27 cellular contexts compared by ENCODE assay signal in the genomic region with DNA sequence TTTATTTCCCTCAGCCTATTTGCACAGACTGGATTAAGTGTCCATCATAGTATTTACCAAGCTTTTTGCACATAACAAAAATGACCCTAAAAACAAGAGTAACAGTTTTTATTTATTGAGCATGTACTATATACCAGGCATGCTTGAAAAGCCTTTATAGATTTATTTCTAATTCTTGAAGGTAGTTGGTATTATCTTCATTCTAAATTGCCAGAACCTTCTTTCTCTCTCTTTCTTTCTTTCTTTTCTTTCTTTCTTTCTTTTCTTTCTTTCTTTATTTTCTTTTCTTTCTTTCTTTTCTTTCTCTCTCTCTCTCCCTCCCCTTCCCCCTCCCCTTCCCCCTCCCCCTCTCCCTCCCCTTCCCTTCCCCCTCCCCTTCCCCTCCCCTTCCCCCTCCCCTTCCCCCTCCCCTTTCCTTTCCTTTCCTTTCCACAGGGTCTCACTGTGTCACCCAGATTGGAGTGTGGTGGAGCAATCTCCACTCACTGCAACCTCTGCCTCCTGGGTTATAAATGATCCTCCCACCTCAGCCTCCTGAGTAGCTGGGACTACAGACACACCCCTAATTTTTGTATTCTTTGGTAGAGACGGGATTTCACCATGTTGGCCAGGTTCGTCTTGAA.
"Had no signal": no experiment of that assay in that cellular context is flagged by ENCODE, and none has a peak within 500 bp of the region (broad histone marks: within the 10 kb centered on the region; RNA-seq: fewer than 3 reads in every experiment).

No MANE protein-coding gene starts in this region.

- H3K27me3 ChIP-seq: stomach, suprapubic skin, testis, thyroid gland, tibial artery, tibial nerve, transverse colon, upper lobe of left lung, upper lobe of right lung, uterus, vagina had no signal

- H3K27ac ChIP-seq: stomach, suprapubic skin, testis, thoracic aorta, thyroid gland, tibial artery, tibial nerve, transverse colon, upper lobe of left lung, upper lobe of right lung, uterus, vagina had no signal

- H3K9me3 ChIP-seq: suprapubic skin, testis, thoracic aorta, thyroid gland, tibial artery, tibial nerve, transverse colon, upper lobe of left lung, upper lobe of right lung, uterus, vagina had no signal

- H3K4me1 ChIP-seq: stomach, suprapubic skin, testis, thyroid gland, tibial artery, tibial nerve, transverse colon, upper lobe of left lung, upper lobe of right lung, uterus, vagina had no signal

- DNase-seq: stimulated activated CD4-positive, alpha-beta T cell treated with anti-CD3 and anti-CD28 coated beads, Interleukin-2, amount 100 ng/mL, for 48 hours; stimulated activated CD4-positive, alpha-beta T cell treated with anti-CD3 and anti-CD28 coated beads, Interleukin-4, amount 100 ng/mL, for 1 hour; stimulated activated CD4-positive, alpha-beta T cell treated with anti-CD3 and anti-CD28 coated beads, Interleukin-4, amount 100 ng/mL, for 24 hours; stimulated activated CD4-positive, alpha-beta T cell treated with anti-CD3 and anti-CD28 coated beads, Interleukin-4, amount 100 ng/mL, for 4 hours; stimulated activated CD8-positive, alpha-beta memory T cell treated with anti-CD3 and anti-CD28 coated beads, Interleukin-4, amount 100 ng/mL, for 48 hours; stimulated activated naive B cell treated with anti-CD40 and anti-IgM and Interleukin-4, amounts not matched to agents 10 μg/mL and 1 μg/mL and 100 μg/mL, for 72 hours; stimulated activated naive CD4-positive, alpha-beta T cell; stimulated activated naive CD4-positive, alpha-beta T cell treated with Interleukin-2 at 50 U/mL for 16 hours; stimulated activated naive CD8-positive, alpha-beta T cell treated with anti-CD3 and anti-CD28 coated beads, Interleukin-15, amount 100 ng/mL, for 72 hours; stimulated activated naive CD8-positive, alpha-beta T cell treated with anti-CD3 and anti-CD28 coated beads, Interleukin-15, Interleukin-2, amounts not matched to agents 100 U/mL and 50 U/mL, for 24 hours; stomach; substantia nigra; testis; thyroid gland; tibial artery; transverse colon; trophoblast cell; upper lobe of left lung; upper lobe of right lung; uterus had no signal

- H3K4me3 ChIP-seq: stomach, suprapubic skin, testis, thoracic aorta, thyroid gland, tibial artery, tibial nerve, transverse colon, upper lobe of left lung, upper lobe of right lung, uterus, vagina had no signal

- FAIRE-seq: urothelium cell line had no signal

- H3K36me3 ChIP-seq: stomach, suprapubic skin, thoracic aorta, thyroid gland, tibial artery, tibial nerve, transverse colon, upper lobe of left lung, upper lobe of right lung, uterus, vagina had no signal

- ATAC-seq: stimulated activated effector memory CD8-positive, alpha-beta T cell treated with anti-CD3 and anti-CD28 coated beads, Interleukin-12 subunit alpha, Interleukin-12 subunit beta, amount 100 ng/mL, for 72 hours; stimulated activated memory B cell treated with anti-CD40 and anti-IgM and Interleukin-4, amounts not matched to agents 10 μg/mL and 1 μg/mL and 100 μg/mL, for 72 hours; stimulated activated naive B cell treated with anti-CD40 and anti-IgM and Interleukin-4, amounts not matched to agents 10 μg/mL and 1 μg/mL and 100 μg/mL, for 72 hours; stimulated activated naive CD8-positive, alpha-beta T cell treated with anti-CD3 and anti-CD28 coated beads, Interleukin-15, amount 100 ng/mL, for 72 hours; stimulated activated naive CD8-positive, alpha-beta T cell treated with anti-CD3 and anti-CD28 coated beads, Interleukin-15, Interleukin-2, amounts not matched to agents 100 U/mL and 50 U/mL, for 24 hours; upper lobe of right lung had no signal
